ENCODE assay signal across 8 cellular contexts in genomic region chr18:54983041-54983686, GRCh38. TPM values are rescaled to one million over a fixed set of nuclear protein-coding genes. Genes with fewer than 3 reads are reported as not detected.
DNase-seq lines count a peak whose midpoint lies in the region; ATAC-seq and TF ChIP-seq lines count a peak whose summit lies in the region.

No MANE protein-coding gene starts in this region.

- H3K4me1 ChIP-seq in mammary epithelial cell (ENCODE audit: insufficient read depth, low read length), result no peaks in the 10 kb centered on the region
- H3K4me1 ChIP-seq in left lung, result peaks cover 0 to 4% of the 10 kb centered on the region in 2 donors
- no peaks in the 10 kb centered on the region for H3K4me1 ChIP-seq in uterus

- dilution Hi-C loops in mammary epithelial cell (cut with HindIII; ENCODE audit: low sequenced_read_pairs), result loop anchor here (25.0 kb wide), 1 partner anchor 296 kb away; no protein-coding TSS in a partner anchor

- no peaks in the 10 kb centered on the region for H4K20me1 ChIP-seq in mammary epithelial cell (ENCODE audit: insufficient read depth, low read length)

- CTCF ChIA-PET in mammary epithelial cell (lab: Charles Lee; ENCODE audit: low non-redundant PET), result interaction anchor here (0.6 to 0.7 kb wide), 2 partner anchors 48 to 304 kb away, joined by 3 to 5 read pairs; no protein-coding TSS in a partner anchor

- no peak for TF ChIP-seq POLR2A in uterus (IDR thresholded peaks at IDR 0.05)

- H2AFZ ChIP-seq in mammary epithelial cell (ENCODE audit: low read depth, low read length), result no peak overlapping the region

- TF ChIP-seq CTCF in mammary epithelial cell (conservative IDR thresholded peaks at IDR 0.05 in 1 of 2, IDR thresholded peaks at IDR 0.05 in 1 of 2; ENCODE audit: extremely low read depth in 1 of 2, insufficient read depth in 1 of 2, low read depth in 1 of 2, low read length in 2 of 2) (peak; percentile 52 to 62), left lung (IDR thresholded peaks at IDR 0.05) (peak; percentile 65 to 73), uterus (IDR thresholded peaks at IDR 0.05) (peak; percentile 41 to 60 (median 56))

- ATAC-seq in GM19023 (IDR thresholded peaks at IDR 0.05; ENCODE audit: unreplicated experiment) (peak; percentile 63), HG03439 (IDR thresholded peaks at IDR 0.05; ENCODE audit: unreplicated experiment) (peak; percentile 65), left lung (peak; percentile 85)

- in situ Hi-C loops in mammary epithelial cell (cut with MboI; ENCODE audit: low sequenced_read_pairs in 2 of 2), result loop anchor here (5.0 to 25.0 kb wide), 2 partner anchors 306 to 546 kb away; no protein-coding TSS in a partner anchor

- no peak overlapping the region for H3K9ac ChIP-seq in mammary epithelial cell (ENCODE audit: insufficient read depth, low read length)

- 14% methylated on average over 7 of the region's 9 CpGs for WGBS in mammary epithelial cell (ENCODE audit: low coverage, missing lambda C conversion rate)

- H3K9me3 ChIP-seq in mammary epithelial cell (replicated peaks; ENCODE audit: insufficient read depth, low read length) (no peaks in the 10 kb centered on the region), left lung (no peaks in the 10 kb centered on the region), uterus (no peaks in the 10 kb centered on the region)

- H3K4me3 ChIP-seq in mammary epithelial cell (replicated peaks in 1 of 3; ENCODE audit: insufficient read depth in 1 of 3, low read depth in 2 of 3, low read length in 3 of 3) (no peak overlapping the region), left lung (no peak overlapping the region), uterus (no peak overlapping the region)

- H3K79me2 ChIP-seq in mammary epithelial cell (ENCODE audit: insufficient read depth, low read length), result no peaks in the 10 kb centered on the region

- H3K36me3 ChIP-seq in mammary epithelial cell (ENCODE audit: insufficient read depth, low read length), result no peaks in the 10 kb centered on the region
- H3K36me3 ChIP-seq in left lung, result no peaks in the 10 kb centered on the region
- no peaks in the 10 kb centered on the region for H3K36me3 ChIP-seq in uterus

- H3K4me2 ChIP-seq in mammary epithelial cell (ENCODE audit: insufficient read depth, low read depth, low read length), result no peak overlapping the region

- no peak overlapping the region for H3K27ac ChIP-seq in mammary epithelial cell (ENCODE audit: insufficient read depth, low read depth, low read length)
- no peak overlapping the region for H3K27ac ChIP-seq in left lung
- no peak overlapping the region for H3K27ac ChIP-seq in uterus

- no peaks in the 10 kb centered on the region for H3K27me3 ChIP-seq in mammary epithelial cell (ENCODE audit: insufficient read depth, low read length)
- no peaks in the 10 kb centered on the region for H3K27me3 ChIP-seq in left lung
- H3K27me3 ChIP-seq in uterus, result no peaks in the 10 kb centered on the region

- intact Hi-C loops in mammary epithelial cell (cut with micrococcal nuclease), result loop anchor here (1.0 to 10.0 kb wide), 5 partner anchors 158 to 539 kb away; partner anchors contain the start of gene RAB27B
- intact Hi-C loops in left lung (cut with DNase I), result loop anchor here (5.0 to 10.0 kb wide), 2 partner anchors 306 to 308 kb away; no protein-coding TSS in a partner anchor
- intact Hi-C loops in uterus (cut with DNase I; ENCODE audit: low total_unique reads), result no loop called here

- BruUV-seq in mammary epithelial cell (replicated peaks; lab: Mats Ljungman, UMichigan), result no TSS peak

- DNase-seq in CMK (ENCODE audit: low read depth), result peak; percentile 27
- DNase-seq in NCI-H748 treated with DMSO at 0.1 percent for 48 hours (lab: John Stamatoyannopoulos, UW), result peak; percentile 22
- peak; percentile 48 for DNase-seq in mammary epithelial cell
- no peak for DNase-seq in left lung
- DNase-seq in uterus, result no peak
- no peak for DNase-seq in activated CD4-positive, CD25-positive, alpha-beta regulatory T cell (lab: John Stamatoyannopoulos, UW)

RNA-seq across cellular contexts. Expression of gene CCDC68, which starts 23.9 kb away (rescaled TPM):
- 1 to 10 TPM in 1 of 2 donors, not detected in 1; 2.2 TPM for total RNA-seq in mammary epithelial cell
- 0.09 TPM for polyA plus RNA-seq in mammary epithelial cell
- not detected for polyA minus RNA-seq in mammary epithelial cell
- 10 to 100 TPM; 13.8 to 16.1 TPM for total RNA-seq in left lung
- total RNA-seq in uterus, result 10 to 100 TPM in 2 of 4 donors, 1 to 10 TPM in 2; 6.9 to 26.3 (median 17.1) TPM

Comparison
In these comparisons a context has a peak if more than half of its experiments do, and no peak if none do; other contexts are left out.
1. DNase-seq: peak in CMK (single experiment), NCI-H748 treated with DMSO at 0.1 percent for 48 hours (single experiment) and mammary epithelial cell (single experiment); none in left lung (0 of 2), uterus (0 of 2) and activated CD4-positive, CD25-positive, alpha-beta regulatory T cell (0 of 4).
2. Peak in every context shown above with its lines, with median percentiles within 50 percentile points of each other: ATAC-seq and CTCF ChIP-seq.